In the genomic region with DNA sequence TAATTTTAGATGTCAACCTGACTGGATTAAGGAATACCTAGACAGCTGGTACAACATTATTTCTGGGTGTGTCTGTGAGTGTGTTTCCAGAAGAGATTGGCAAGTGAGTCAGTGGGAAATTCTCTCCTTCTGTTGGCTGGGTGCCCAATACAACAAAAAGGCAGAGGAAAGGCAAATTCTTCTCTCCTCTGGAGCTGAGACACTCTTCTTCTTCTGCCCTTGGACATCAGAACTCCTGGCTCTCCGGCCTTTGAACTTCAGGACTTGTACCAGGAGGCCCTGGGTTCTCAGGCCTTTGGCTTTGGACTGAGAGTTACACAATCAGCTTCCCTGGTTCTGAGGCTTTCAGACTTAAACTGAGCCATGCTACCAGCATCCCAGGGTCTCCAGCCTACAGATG, we compare ENCODE assay signal across 11 cellular contexts. TPM values are rescaled to one million over a fixed set of nuclear protein-coding genes. Genes with fewer than 3 reads are reported as not detected.
DNase-seq lines count a peak whose midpoint lies in the region; ATAC-seq, FAIRE-seq and TF ChIP-seq lines count a peak whose summit lies in the region.
"Had no signal": no experiment of that assay in that cellular context is flagged by ENCODE, and none has a peak within 500 bp of the region (broad histone marks: within the 10 kb centered on the region; RNA-seq: fewer than 3 reads in every experiment).

No MANE protein-coding gene starts in this region.

- H3K4me3 ChIP-seq in GM23248 (no peak overlapping the region), HepG2 (replicated peaks in 1 of 3; ENCODE audit: insufficient read depth in 1 of 3, low read depth in 2 of 3, low read length in 3 of 3) (no peak overlapping the region)
- H3K4me3 ChIP-seq: GM23338, right lobe of liver, testis had no signal

- H2AFZ ChIP-seq in GM23248 (no peak overlapping the region), HepG2 (ENCODE audit: low read length) (no peak overlapping the region)
- H2AFZ ChIP-seq: GM23338 had no signal

- WGBS in GM23248 (ENCODE audit: low coverage in 1 of 2, low lambda C conversion rate in 2 of 2, missing lambda C conversion rate in 2 of 2), 2 experiments, result 92 to 95% methylated on average over 1 of the region's 1 CpG
- 43% methylated on average over 1 of the region's 1 CpG for WGBS in HepG2 (ENCODE audit: low lambda C conversion rate)

- ATAC-seq in SK-N-SH treated with all-trans-retinoic acid at 6 μM for 48 hours, result peak; percentile 47
- no peak for ATAC-seq in HepG2
- ATAC-seq in GM18511 (IDR thresholded peaks at IDR 0.05; ENCODE audit: unreplicated experiment), result no peak
- ATAC-seq: GM23338 had no signal

- H3K9me3 ChIP-seq in GM23248 (ENCODE audit: low read depth) (no peaks in the 10 kb centered on the region), HepG2 (ENCODE audit: low read length) (no peaks in the 10 kb centered on the region)
- H3K9me3 ChIP-seq: right lobe of liver, testis had no signal

- peaks cover 9% of the 10 kb centered on the region for H3K4me1 ChIP-seq in GM23248 (ENCODE audit: insufficient read depth)
- H3K4me1 ChIP-seq in HepG2 (ENCODE audit: insufficient read depth, low read length), result peaks cover 42% of the 10 kb centered on the region
- H3K4me1 ChIP-seq: right lobe of liver had no signal

- no peak for TF ChIP-seq EP300 in HepG2 (IDR thresholded peaks at IDR 0.05; ENCODE audit: low read depth in 2 of 2, low read length in 2 of 2)
- no peak for TF ChIP-seq EP300 in HepG2 (CRISPR knock-in tag; IDR thresholded peaks at IDR 0.05; ENCODE audit: borderline replicate concordance)

- DNase-seq in GM23248 (peak; percentile 82), HepG2 (ENCODE audit: low spot score) (peak; percentile 42), mesenteric fat pad (ENCODE audit: low spot score) (no peak)
- no peak for DNase-seq in activated effector memory CD4-positive, alpha-beta T cell treated with anti-CD3 and anti-CD28 coated beads, Interleukin-2, amount 50 U/mL, for 16 hours
- DNase-seq: hypothalamus, Kasumi-1, right lobe of liver, testis had no signal

- peak; percentile 12 for FAIRE-seq in HepG2 (lab: Jason Lieb, UNC)

- intact Hi-C loops in HepG2 (cut with micrococcal nuclease; ENCODE audit: unreplicated experiment), result no loop called here

- in situ Hi-C loops in GM23248 (cut with MboI) (no loop called here), HepG2 (cut with HindIII; ENCODE audit: extremely low pct_ligation_motif_present, low pct_unique_long_range_greater_than_20kb) (no loop called here)

- no peak overlapping the region for H3K4me2 ChIP-seq in GM23248 (ENCODE audit: unreplicated experiment)
- no peak overlapping the region for H3K4me2 ChIP-seq in HepG2 (ENCODE audit: low read depth, low read length)
- H3K4me2 ChIP-seq: GM23338 had no signal

- H3K9me2 ChIP-seq in GM23248 (ENCODE audit: insufficient read depth), result no peaks in the 10 kb centered on the region

- TF ChIP-seq POLR2A in HepG2 (IDR thresholded peaks at IDR 0.05; ENCODE audit: insufficient read depth in 1 of 2, low read depth in 2 of 2, low read length in 2 of 2), result no peak

- no peak for TF ChIP-seq RAD21 in HepG2 (CRISPR knock-in tag; IDR thresholded peaks at IDR 0.05)

- no peaks in the 10 kb centered on the region for H3K27me3 ChIP-seq in GM23248 (replicated peaks; ENCODE audit: insufficient read depth)
- no peaks in the 10 kb centered on the region for H3K27me3 ChIP-seq in HepG2 (ENCODE audit: control insufficient read depth in 1 of 2, insufficient read depth in 2 of 2, low read length in 2 of 2)
- H3K27me3 ChIP-seq: right lobe of liver, testis had no signal

- H3F3A ChIP-seq in GM23248 (ENCODE audit: insufficient read depth), result no peaks in the 10 kb centered on the region

- POLR2A ChIA-PET in HepG2 (lab: Yijun Ruan, JAX), result interaction anchor here (1.4 kb wide), 1 partner anchor 11 kb away, joined by 5 read pairs; the partner anchor contains the start of gene BTN2A2

- H3K9ac ChIP-seq in GM23248 (no peak overlapping the region), HepG2 (ENCODE audit: insufficient read depth, low read depth, low read length) (no peak overlapping the region)

- CTCF ChIA-PET in HepG2 (lab: Yijun Ruan, JAX; ENCODE audit: low intra/inter-chr PET ratio, low total read pairs), result interaction anchor here (1.2 kb wide), 1 partner anchor 26 kb away, joined by 3 read pairs; no protein-coding TSS in a partner anchor

- no peak for TF ChIP-seq CTCF in HepG2 (CRISPR knock-in tag; IDR thresholded peaks at IDR 0.05)

- no peaks in the 10 kb centered on the region for H3K79me2 ChIP-seq in GM23248 (ENCODE audit: insufficient read depth)
- H3K79me2 ChIP-seq in HepG2 (ENCODE audit: insufficient read depth, low read length), result no peaks in the 10 kb centered on the region

- H4K20me1 ChIP-seq in GM23248 (ENCODE audit: insufficient read depth), result no peaks in the 10 kb centered on the region
- no peaks in the 10 kb centered on the region for H4K20me1 ChIP-seq in HepG2 (ENCODE audit: insufficient read depth, low read length)

- H3K27ac ChIP-seq in GM23248 (no peak overlapping the region), HepG2 (ENCODE audit: extremely low read length, insufficient read depth, low read length) (no peak overlapping the region)
- H3K27ac ChIP-seq: right lobe of liver, testis had no signal

- no peaks in the 10 kb centered on the region for H3K36me3 ChIP-seq in GM23248 (ENCODE audit: low read depth)
- peaks cover 0 to 13% of the 10 kb centered on the region in 2 experiments; a peak in 1 of 5 replicates for H3K36me3 ChIP-seq in HepG2 (replicated peaks in 1 of 2; ENCODE audit: control insufficient read depth in 1 of 2, insufficient read depth in 2 of 2, low read length in 2 of 2)
- H3K36me3 ChIP-seq: right lobe of liver had no signal

- no TSS peak for BruUV-seq in HepG2 (replicated peaks; lab: Mats Ljungman, UMichigan)

RNA-seq across cellular contexts. Expression of gene BTN3A1, which starts 7.8 kb away (rescaled TPM):
- 7.7 and 8.9 TPM in 2 replicates for total RNA-seq in GM23248 (2014; rRNA removed; shearing (Covaris generic))
- polyA plus RNA-seq in GM23248 (2016; fragmentation: Nextera tagmentation; extraction: Ambion mirVana), result 5.5 and 6.7 TPM in 2 replicates
- total RNA-seq in HepG2 (2016; rRNA removed; fragmentation: Illumina TruSeq; extraction: Trizol), result 8.1 and 13.3 TPM in 2 replicates
- total RNA-seq in HepG2 (2016; cell fraction: cytosol; rRNA removed; fragmentation: Illumina TruSeq; extraction: Trizol; ENCODE audit: low read depth), result 3.0 and 3.2 TPM in 2 replicates
- total RNA-seq in HepG2 (2016; cell fraction: insoluble cytoplasmic fraction; rRNA removed; fragmentation: Illumina TruSeq; extraction: Trizol), result 8.0 and 11.8 TPM in 2 replicates
- total RNA-seq in HepG2 (2016; cell fraction: membrane; rRNA removed; fragmentation: Illumina TruSeq; extraction: Trizol), result 7.8 and 8.0 TPM in 2 replicates
- total RNA-seq in HepG2 (2016; cell fraction: nucleus; rRNA removed; fragmentation: Illumina TruSeq; extraction: Trizol), result 15.9 and 17.1 TPM in 2 replicates
- polyA plus RNA-seq in HepG2 (2011; rRNA removed), result 14.0 and 17.0 TPM in 2 replicates
- 6.9 and 9.3 TPM in 2 replicates for polyA plus RNA-seq in HepG2 (2011; cell fraction: cytosol; rRNA removed)
- 29.0 and 46.1 TPM in 2 replicates for polyA plus RNA-seq in HepG2 (2011; cell fraction: nucleus; rRNA removed)
- 9.4 and 11.5 TPM in 2 replicates for polyA plus RNA-seq in HepG2 (2012)
- polyA plus RNA-seq in HepG2 (2016; cell fraction: cytosol; fragmentation: Illumina TruSeq; extraction: Trizol; ENCODE audit: low read depth), result 0.54 and 0.75 TPM in 2 replicates
- polyA plus RNA-seq in HepG2 (2016; cell fraction: insoluble cytoplasmic fraction; fragmentation: Illumina TruSeq; extraction: Trizol; ENCODE audit: low read depth), result 4.6 and 4.8 TPM in 2 replicates
- polyA plus RNA-seq in HepG2 (2016; cell fraction: membrane; fragmentation: Illumina TruSeq; extraction: Trizol; ENCODE audit: low read depth), result 2.4 and 2.5 TPM in 2 replicates
- 27.2 and 30.6 TPM in 2 replicates for polyA plus RNA-seq in HepG2 (2016; cell fraction: nucleus; fragmentation: Illumina TruSeq; extraction: Trizol; ENCODE audit: insufficient read depth, low read depth)
- 46.1 and 68.9 TPM in 2 replicates for polyA minus RNA-seq in HepG2 (2011; rRNA and poly(A)+ RNA removed; ENCODE audit: low replicate concordance)
- polyA minus RNA-seq in HepG2 (2011; cell fraction: cytosol; rRNA and poly(A)+ RNA removed), result 8.0 and 8.9 TPM in 2 replicates
- 17.8 and 27.4 TPM in 2 replicates for polyA minus RNA-seq in HepG2 (2011; cell fraction: nucleus; rRNA and poly(A)+ RNA removed)
- 15.4 TPM for total RNA-seq in mesenteric fat pad

RNA-seq across cellular contexts. Expression of gene BTN2A2, which starts 11.4 kb away (rescaled TPM):
- 4.5 and 9.1 TPM in 2 replicates for total RNA-seq in GM23248 (2014; rRNA removed; shearing (Covaris generic))
- polyA plus RNA-seq in GM23248 (2016; fragmentation: Nextera tagmentation; extraction: Ambion mirVana) (4.0 and 5.2 TPM in 2 replicates), HepG2 (2011; rRNA removed) (10.8 and 15.4 TPM in 2 replicates)
- total RNA-seq in HepG2 (2016; rRNA removed; fragmentation: Illumina TruSeq; extraction: Trizol) (6.0 and 12.2 TPM in 2 replicates), mesenteric fat pad (5.6 TPM)
- 2.6 and 2.7 TPM in 2 replicates for total RNA-seq in HepG2 (2016; cell fraction: cytosol; rRNA removed; fragmentation: Illumina TruSeq; extraction: Trizol; ENCODE audit: low read depth)
- total RNA-seq in HepG2 (2016; cell fraction: insoluble cytoplasmic fraction; rRNA removed; fragmentation: Illumina TruSeq; extraction: Trizol), result 5.9 and 11.3 TPM in 2 replicates
- 3.3 and 3.6 TPM in 2 replicates for total RNA-seq in HepG2 (2016; cell fraction: membrane; rRNA removed; fragmentation: Illumina TruSeq; extraction: Trizol)
- 18.5 and 19.7 TPM in 2 replicates for total RNA-seq in HepG2 (2016; cell fraction: nucleus; rRNA removed; fragmentation: Illumina TruSeq; extraction: Trizol)
- 8.1 and 9.6 TPM in 2 replicates for polyA plus RNA-seq in HepG2 (2011; cell fraction: cytosol; rRNA removed)
- 24.5 and 30.2 TPM in 2 replicates for polyA plus RNA-seq in HepG2 (2011; cell fraction: nucleus; rRNA removed)
- polyA plus RNA-seq in HepG2 (2012), result 8.5 and 8.6 TPM in 2 replicates
- polyA plus RNA-seq in HepG2 (2016; cell fraction: cytosol; fragmentation: Illumina TruSeq; extraction: Trizol; ENCODE audit: low read depth), result 0.77 and 0.96 TPM in 2 replicates
- 4.7 and 5.5 TPM in 2 replicates for polyA plus RNA-seq in HepG2 (2016; cell fraction: insoluble cytoplasmic fraction; fragmentation: Illumina TruSeq; extraction: Trizol; ENCODE audit: low read depth)
- polyA plus RNA-seq in HepG2 (2016; cell fraction: membrane; fragmentation: Illumina TruSeq; extraction: Trizol; ENCODE audit: low read depth), result 1.7 and 2.0 TPM in 2 replicates
- 17.6 and 22.8 TPM in 2 replicates for polyA plus RNA-seq in HepG2 (2016; cell fraction: nucleus; fragmentation: Illumina TruSeq; extraction: Trizol; ENCODE audit: insufficient read depth, low read depth)
- 2.5 and 22.6 TPM in 2 replicates for polyA minus RNA-seq in HepG2 (2011; rRNA and poly(A)+ RNA removed; ENCODE audit: low replicate concordance)
- polyA minus RNA-seq in HepG2 (2011; cell fraction: cytosol; rRNA and poly(A)+ RNA removed), result 6.1 and 6.4 TPM in 2 replicates
- 29.2 and 34.7 TPM in 2 replicates for polyA minus RNA-seq in HepG2 (2011; cell fraction: nucleus; rRNA and poly(A)+ RNA removed)

RNA-seq across cellular contexts. Expression of gene BTN3A2, which starts 29.3 kb away (rescaled TPM):
- 12.9 and 14.5 TPM in 2 replicates for total RNA-seq in GM23248 (2014; rRNA removed; shearing (Covaris generic))
- 7.9 and 9.5 TPM in 2 replicates for polyA plus RNA-seq in GM23248 (2016; fragmentation: Nextera tagmentation; extraction: Ambion mirVana)
- total RNA-seq in HepG2 (2016; rRNA removed; fragmentation: Illumina TruSeq; extraction: Trizol), result 18.9 and 21.3 TPM in 2 replicates
- 3.4 and 4.3 TPM in 2 replicates for total RNA-seq in HepG2 (2016; cell fraction: cytosol; rRNA removed; fragmentation: Illumina TruSeq; extraction: Trizol; ENCODE audit: low read depth)
- 17.8 and 20.4 TPM in 2 replicates for total RNA-seq in HepG2 (2016; cell fraction: insoluble cytoplasmic fraction; rRNA removed; fragmentation: Illumina TruSeq; extraction: Trizol)
- total RNA-seq in HepG2 (2016; cell fraction: membrane; rRNA removed; fragmentation: Illumina TruSeq; extraction: Trizol), result 13.3 and 13.9 TPM in 2 replicates
- total RNA-seq in HepG2 (2016; cell fraction: nucleus; rRNA removed; fragmentation: Illumina TruSeq; extraction: Trizol), result 16.6 and 20.6 TPM in 2 replicates
- polyA plus RNA-seq in HepG2 (2011; rRNA removed), result 36.2 and 36.3 TPM in 2 replicates
- polyA plus RNA-seq in HepG2 (2011; cell fraction: cytosol; rRNA removed), result 28.2 and 31.2 TPM in 2 replicates
- 36.5 and 54.5 TPM in 2 replicates for polyA plus RNA-seq in HepG2 (2011; cell fraction: nucleus; rRNA removed)
- polyA plus RNA-seq in HepG2 (2012), result 22.7 and 24.1 TPM in 2 replicates
- polyA plus RNA-seq in HepG2 (2016; cell fraction: cytosol; fragmentation: Illumina TruSeq; extraction: Trizol; ENCODE audit: low read depth), result 3.2 and 3.3 TPM in 2 replicates
- polyA plus RNA-seq in HepG2 (2016; cell fraction: insoluble cytoplasmic fraction; fragmentation: Illumina TruSeq; extraction: Trizol; ENCODE audit: low read depth), result 14.2 and 14.4 TPM in 2 replicates
- 8.3 and 9.3 TPM in 2 replicates for polyA plus RNA-seq in HepG2 (2016; cell fraction: membrane; fragmentation: Illumina TruSeq; extraction: Trizol; ENCODE audit: low read depth)
- 33.8 and 37.9 TPM in 2 replicates for polyA plus RNA-seq in HepG2 (2016; cell fraction: nucleus; fragmentation: Illumina TruSeq; extraction: Trizol; ENCODE audit: insufficient read depth, low read depth)
- polyA minus RNA-seq in HepG2 (2011; rRNA and poly(A)+ RNA removed; ENCODE audit: low replicate concordance), result 35.9 and 51.8 TPM in 2 replicates
- polyA minus RNA-seq in HepG2 (2011; cell fraction: cytosol; rRNA and poly(A)+ RNA removed), result 12.0 and 17.2 TPM in 2 replicates
- 21.9 and 35.8 TPM in 2 replicates for polyA minus RNA-seq in HepG2 (2011; cell fraction: nucleus; rRNA and poly(A)+ RNA removed)
- total RNA-seq in mesenteric fat pad, result 9.1 TPM

RNA-seq across cellular contexts. Expression of gene BTN3A3, which starts 46.0 kb away (rescaled TPM):
- 7.2 and 18.8 TPM in 2 replicates for total RNA-seq in GM23248 (2014; rRNA removed; shearing (Covaris generic))
- 3.9 and 4.2 TPM in 2 replicates for polyA plus RNA-seq in GM23248 (2016; fragmentation: Nextera tagmentation; extraction: Ambion mirVana)
- 2.9 and 4.3 TPM in 2 replicates for total RNA-seq in HepG2 (2016; rRNA removed; fragmentation: Illumina TruSeq; extraction: Trizol)
- 1.1 and 1.8 TPM in 2 replicates for total RNA-seq in HepG2 (2016; cell fraction: cytosol; rRNA removed; fragmentation: Illumina TruSeq; extraction: Trizol; ENCODE audit: low read depth)
- total RNA-seq in HepG2 (2016; cell fraction: insoluble cytoplasmic fraction; rRNA removed; fragmentation: Illumina TruSeq; extraction: Trizol), result 4.0 and 5.3 TPM in 2 replicates
- total RNA-seq in HepG2 (2016; cell fraction: membrane; rRNA removed; fragmentation: Illumina TruSeq; extraction: Trizol), result 1.1 and 2.7 TPM in 2 replicates
- 10.3 and 12.7 TPM in 2 replicates for total RNA-seq in HepG2 (2016; cell fraction: nucleus; rRNA removed; fragmentation: Illumina TruSeq; extraction: Trizol)
- polyA plus RNA-seq in HepG2 (2011; rRNA removed), result 5.0 and 6.3 TPM in 2 replicates
- polyA plus RNA-seq in HepG2 (2011; cell fraction: cytosol; rRNA removed), result 2.3 and 3.7 TPM in 2 replicates
- 12.9 and 22.9 TPM in 2 replicates for polyA plus RNA-seq in HepG2 (2011; cell fraction: nucleus; rRNA removed)
- 3.7 and 5.2 TPM in 2 replicates for polyA plus RNA-seq in HepG2 (2012)
- 0.26 and 0.36 TPM in 2 replicates for polyA plus RNA-seq in HepG2 (2016; cell fraction: cytosol; fragmentation: Illumina TruSeq; extraction: Trizol; ENCODE audit: low read depth)
- polyA plus RNA-seq in HepG2 (2016; cell fraction: insoluble cytoplasmic fraction; fragmentation: Illumina TruSeq; extraction: Trizol; ENCODE audit: low read depth), result 1.9 and 2.2 TPM in 2 replicates
- polyA plus RNA-seq in HepG2 (2016; cell fraction: membrane; fragmentation: Illumina TruSeq; extraction: Trizol; ENCODE audit: low read depth), result 0.65 and 0.73 TPM in 2 replicates
- polyA plus RNA-seq in HepG2 (2016; cell fraction: nucleus; fragmentation: Illumina TruSeq; extraction: Trizol; ENCODE audit: insufficient read depth, low read depth), result 13.4 and 14.1 TPM in 2 replicates
- polyA minus RNA-seq in HepG2 (2011; rRNA and poly(A)+ RNA removed; ENCODE audit: low replicate concordance), result 8.0 and 29.3 TPM in 2 replicates
- polyA minus RNA-seq in HepG2 (2011; cell fraction: cytosol; rRNA and poly(A)+ RNA removed), result 1.1 and 1.4 TPM in 2 replicates
- polyA minus RNA-seq in HepG2 (2011; cell fraction: nucleus; rRNA and poly(A)+ RNA removed), result 10.0 and 27.5 TPM in 2 replicates
- total RNA-seq in mesenteric fat pad, result 13.0 TPM

Comparison
In these comparisons a context has a peak if more than half of its experiments do, and no peak if none do; other contexts are left out.
1. DNase-seq: peak in GM23248 (single experiment) and HepG2 (single experiment); none in activated effector memory CD4-positive, alpha-beta T cell treated with anti-CD3 and anti-CD28 coated beads, Interleukin-2, amount 50 U/mL, for 16 hours (single experiment) and mesenteric fat pad (single experiment).